ENCODE assay signal across 9 cellular contexts in the genomic region with DNA sequence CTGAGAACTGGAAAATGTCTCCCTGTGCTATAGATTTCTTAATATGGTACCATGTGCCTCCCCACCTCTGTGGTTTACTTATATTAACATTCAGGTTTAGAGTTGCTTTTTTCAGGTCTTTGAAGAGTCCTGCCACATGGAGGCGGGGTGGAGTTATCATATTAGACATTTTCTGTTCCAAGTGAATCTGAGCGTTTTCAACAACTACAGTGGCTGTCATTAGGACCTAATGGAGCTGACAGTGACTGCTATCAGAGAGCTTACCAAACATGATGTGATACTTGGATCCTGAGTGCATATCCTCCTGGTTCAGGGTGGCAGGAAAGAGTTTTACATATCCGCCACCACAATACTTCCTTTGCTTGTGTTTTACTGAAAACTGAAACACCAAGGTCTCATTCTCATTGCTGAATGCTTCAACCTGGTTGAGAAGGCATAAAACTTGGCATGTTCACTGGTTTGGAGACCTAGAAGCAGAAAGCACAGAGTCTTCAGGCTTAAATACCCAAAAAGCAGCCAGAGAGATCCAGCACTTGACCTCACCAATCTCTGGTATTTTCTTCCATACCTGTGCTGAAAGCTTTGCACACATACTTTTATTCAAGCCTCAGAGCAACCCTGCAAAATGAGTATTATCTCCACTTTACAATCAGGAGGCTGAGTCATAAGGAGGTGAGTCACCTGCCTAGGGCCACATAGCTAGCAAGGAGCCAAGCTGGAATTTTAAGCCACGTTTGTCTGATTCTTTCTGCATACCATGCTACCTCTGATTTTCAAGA. TPM values are rescaled to one million over a fixed set of nuclear protein-coding genes. Genes with fewer than 3 reads are reported as not detected.
DNase-seq lines count a peak whose midpoint lies in the region; ATAC-seq and TF ChIP-seq lines count a peak whose summit lies in the region.
"Had no signal": no experiment of that assay in that cellular context is flagged by ENCODE, and none has a peak within 500 bp of the region (broad histone marks: within the 10 kb centered on the region; RNA-seq: fewer than 3 reads in every experiment).

No MANE protein-coding gene starts in this region.

- no peaks in the 10 kb centered on the region for H3K9me3 ChIP-seq in left ventricle myocardium inferior (replicated peaks)

- H3K4me1 Mint-ChIP-seq in activated T-helper 17 cell treated with anti-CD3 and anti-CD28 coated beads, Interleukin-2, amount 50 U/mL, for 72 hours: peaks cover 22% of the 10 kb centered on the region

- no peaks in the 10 kb centered on the region for H3K36me3 ChIP-seq in left ventricle myocardium inferior

- H3K4me3 Mint-ChIP-seq in activated T-helper 17 cell treated with anti-CD3 and anti-CD28 coated beads, Interleukin-2, amount 50 U/mL, for 72 hours: peak overlapping the region; percentile 68

- peak overlapping the region; percentile 86 for H3K27ac Mint-ChIP-seq in activated T-helper 17 cell treated with anti-CD3 and anti-CD28 coated beads, Interleukin-2, amount 50 U/mL, for 72 hours

- peaks cover 52% of the 10 kb centered on the region for H3K4me1 ChIP-seq in left ventricle myocardium inferior

- peak; percentile 60 for DNase-seq in ACHN
- peak; percentile 4 for DNase-seq in NCI-H1694 treated with DMSO at 0.1 percent for 48 hours (lab: John Stamatoyannopoulos, UW)
- DNase-seq in left ventricle myocardium inferior: no peak
- peak; percentile 28 for DNase-seq in stimulated activated CD4-positive, alpha-beta T cell treated with anti-CD3 and anti-CD28 coated beads, Interleukin-4, amount 100 ng/mL, for 1 hour
- DNase-seq in occipital lobe (lab: John Stamatoyannopoulos, UW): no peak

- H3K36me3 Mint-ChIP-seq in activated T-helper 17 cell treated with anti-CD3 and anti-CD28 coated beads, Interleukin-2, amount 50 U/mL, for 72 hours (ENCODE audit: low read depth): no peaks in the 10 kb centered on the region

- peak; percentile 86 for ATAC-seq in GM18502 (IDR thresholded peaks at IDR 0.05; ENCODE audit: poor library complexity, unreplicated experiment)
- peak; percentile 61 for ATAC-seq in HG02763 (IDR thresholded peaks at IDR 0.05; ENCODE audit: unreplicated experiment)
- peak; percentile 92 for ATAC-seq in activated T-helper 17 cell treated with anti-CD3 and anti-CD28 coated beads, Interleukin-2, amount 50 U/mL, for 72 hours (replicated peaks)

- H3K27me3 ChIP-seq in left ventricle myocardium inferior (ENCODE audit: low read depth): no peaks in the 10 kb centered on the region

- no peak overlapping the region for H3K4me3 ChIP-seq in left ventricle myocardium inferior

- H3K27ac ChIP-seq in left ventricle myocardium inferior (replicated peaks): peak overlapping the region; percentile 18
- H3K27ac ChIP-seq: KMS-11 had no signal

- in situ Hi-C loops in ACHN (cut with HindIII; ENCODE audit: low pct_ligation_motif_present, low pct_unique_long_range_greater_than_20kb, low sequenced_read_pairs): no loop called here

- intact Hi-C loops in left ventricle myocardium inferior (cut with micrococcal nuclease): no loop called here

- H3K27me3 Mint-ChIP-seq in activated T-helper 17 cell treated with anti-CD3 and anti-CD28 coated beads, Interleukin-2, amount 50 U/mL, for 72 hours: no peaks in the 10 kb centered on the region

- peak; percentile 28 for TF ChIP-seq CTCF in left ventricle myocardium inferior (IDR thresholded peaks at IDR 0.05; ENCODE audit: borderline replicate concordance)

- H3K9me3 Mint-ChIP-seq in activated T-helper 17 cell treated with anti-CD3 and anti-CD28 coated beads, Interleukin-2, amount 50 U/mL, for 72 hours: no peaks in the 10 kb centered on the region

RNA-seq across cellular contexts. Expression of gene OSBPL9, which starts 47.4 kb away (rescaled TPM):
- total RNA-seq in activated T-helper 17 cell treated with anti-CD3 and anti-CD28 coated beads, Interleukin-2, amount 50 U/mL, for 72 hours: 10 to 100 TPM; 42.9 to 47.6 TPM
- total RNA-seq in left ventricle myocardium inferior (55.8 TPM), occipital lobe (68.3 TPM)

RNA-seq across cellular contexts. Expression of gene EPS15, which starts 50.4 kb away (rescaled TPM):
- total RNA-seq in activated T-helper 17 cell treated with anti-CD3 and anti-CD28 coated beads, Interleukin-2, amount 50 U/mL, for 72 hours: 10 to 100 TPM; 54.2 to 65.4 TPM
- total RNA-seq in left ventricle myocardium inferior (64.5 TPM), occipital lobe (189 TPM)

Comparison
In these comparisons a context has a peak if more than half of its experiments do, and no peak if none do; other contexts are left out.
1. DNase-seq: peak in ACHN (single experiment), NCI-H1694 treated with DMSO at 0.1 percent for 48 hours (single experiment) and stimulated activated CD4-positive, alpha-beta T cell treated with anti-CD3 and anti-CD28 coated beads, Interleukin-4, amount 100 ng/mL, for 1 hour (single experiment); none in left ventricle myocardium inferior (single experiment) and occipital lobe (single experiment).
2. Peak in every context shown above with its lines, with median percentiles within 50 percentile points of each other: ATAC-seq.